ENCODE assay signal across 22 cellular contexts in genomic region chr22:41350087-41350486, GRCh38. TPM values are rescaled to one million over a fixed set of nuclear protein-coding genes. Genes with fewer than 3 reads are reported as not detected.
A peak's percentile ranks its signal among the peaks of the same experiment; 100 is the strongest.
DNase-seq lines count a peak whose midpoint lies in the region; ATAC-seq and TF ChIP-seq lines count a peak whose summit lies in the region.
"Had no signal": no experiment of that assay in that cellular context is flagged by ENCODE, and none has a peak within 500 bp of the region (broad histone marks: within the 10 kb centered on the region; RNA-seq: fewer than 3 reads in every experiment).

No MANE protein-coding gene starts in this region.

- peaks cover 5% of the 10 kb centered on the region for H3K4me1 ChIP-seq in IMR-90 (ENCODE audit: control insufficient read depth, insufficient read depth, low read length)
- no peaks in the 10 kb centered on the region for H3K4me1 ChIP-seq in OCI-LY7 (ENCODE audit: insufficient read depth, low read length, poor library complexity, severe bottlenecking)
- H3K4me1 ChIP-seq: BLaER1, parathyroid adenoma, SJCRH30 had no signal

- H2AFZ ChIP-seq in IMR-90 (replicated peaks; ENCODE audit: low read length, poor library complexity) (peak overlapping the region; percentile 27), OCI-LY7 (ENCODE audit: low read length) (no peak overlapping the region)
- H2AFZ ChIP-seq: parathyroid adenoma had no signal

- H3K27me3 ChIP-seq in IMR-90 (ENCODE audit: control insufficient read depth, insufficient read depth, low read length): no peaks in the 10 kb centered on the region
- H3K27me3 ChIP-seq: BLaER1, SJCRH30 had no signal

- POLR2A ChIA-PET in IMR-90 (lab: Charles Lee; ENCODE audit: unreplicated experiment) (no interaction called here), OCI-LY7 (lab: Charles Lee) (no interaction called here)

- H3K9me1 ChIP-seq in IMR-90 (ENCODE audit: insufficient read depth, low read length): peaks cover 10% of the 10 kb centered on the region; the same call in 1 of the 2 replicates

- intact Hi-C loops in IMR-90 (cut with micrococcal nuclease): no loop called here
- intact Hi-C loops in OCI-LY7 (cut with micrococcal nuclease; ENCODE audit: unreplicated experiment): no loop called here

- H3K4me3 ChIP-seq in IMR-90 (ENCODE audit: insufficient read depth, low read depth, low read length): no peak overlapping the region
- H3K4me3 ChIP-seq in OCI-LY7 (ENCODE audit: low read depth, low read length, poor library complexity, severe bottlenecking): no peak overlapping the region
- H3K4me3 ChIP-seq: BLaER1, SJCRH30 had no signal

- H3K9me3 Mint-ChIP-seq in T-helper 2 cell treated with Interferon-gamma antibody and Interleukin-4, amounts not matched to agents 5 μg/mL and 100 μg/mL, for 36 hours: no peaks in the 10 kb centered on the region
- H3K9me3 Mint-ChIP-seq in progenitor cell of endocrine pancreas (ENCODE audit: low read depth): no peaks in the 10 kb centered on the region
- H3K9me3 Mint-ChIP-seq: activated B cell treated with CpG ODN at 0.5 μM for 24 hours; naive thymus-derived CD8-positive, alpha-beta T cell; T-helper 1 cell treated with Interleukin-12 subunit alpha and Interleukin-12 subunit beta and Interleukin-4 antibody, amounts not matched to agents 30 μg/mL and 1 μg/mL, for 36 hours had no signal

- dilution Hi-C loops in IMR-90 (cut with HindIII; ENCODE audit: low sequenced_read_pairs, unreplicated experiment): no loop called here

- no peak for TF ChIP-seq CTCF in IMR-90 (conservative IDR thresholded peaks at IDR 0.05; ENCODE audit: low read depth, low read length)
- TF ChIP-seq CTCF in progenitor cell of endocrine pancreas (IDR thresholded peaks at IDR 0.05; ENCODE audit: unreplicated experiment): no peak
- no peak for TF ChIP-seq CTCF in OCI-LY7 (conservative IDR thresholded peaks at IDR 0.05; ENCODE audit: low read length)

- H2AK9ac ChIP-seq in IMR-90 (replicated peaks; ENCODE audit: low read depth, low read length, poor library complexity): no peak overlapping the region

- no peak overlapping the region for H2BK20ac ChIP-seq in IMR-90 (ENCODE audit: low read depth, low read length)

- peaks cover 86% of the 10 kb centered on the region for H3K36me3 ChIP-seq in IMR-90 (ENCODE audit: control insufficient read depth, insufficient read depth, low read length)
- H3K36me3 ChIP-seq in OCI-LY7 (ENCODE audit: insufficient read depth, low read length): peaks cover 72% of the 10 kb centered on the region

- H4K91ac ChIP-seq in IMR-90 (ENCODE audit: insufficient read depth, low read depth, low read length): no peak overlapping the region; the same call in 1 of the 2 replicates

- no peak for DNase-seq in T-helper 2 cell treated with Interferon-gamma antibody and Interleukin-4, amounts not matched to agents 5 μg/mL and 100 μg/mL, for 36 hours (ENCODE audit: low spot score)
- no peak for DNase-seq in T-helper 2 cell
- DNase-seq in IMR-90: no peak
- DNase-seq in erythroblast (lab: John Stamatoyannopoulos, UW): peak; percentile 49 to 57
- DNase-seq in progenitor cell of endocrine pancreas (ENCODE audit: low spot score, unreplicated experiment): no peak
- DNase-seq in OCI-LY7 (ENCODE audit: low spot score): no peak
- no peak for DNase-seq in NK-92 treated with Interleukin-12 subunit alpha and Interleukin-12 subunit beta, amount 100 ng/mL, for 24 hours (lab: John Stamatoyannopoulos, UW)
- DNase-seq in stimulated activated naive CD8-positive, alpha-beta T cell treated with anti-CD3 and anti-CD28 coated beads, Interleukin-15, Interleukin-2, amounts not matched to agents 100 U/mL and 50 U/mL, for 24 hours: no peak
- DNase-seq: activated B cell treated with CpG ODN at 0.5 μM for 24 hours; activated effector memory CD4-positive, alpha-beta T cell treated with Interleukin-2 at 50 U/mL for 16 hours; GOT3; hippocampal formation; MM.1S; naive thymus-derived CD8-positive, alpha-beta T cell; NCI-H146; NCI-H82; SJCRH30; stimulated activated CD4-positive, alpha-beta T cell treated with anti-CD3 and anti-CD28 coated beads, Interleukin-4, amount 100 ng/mL, for 24 hours had no signal

- H2BK5ac ChIP-seq in IMR-90 (ENCODE audit: low read depth, low read length, poor library complexity, severe bottlenecking): no peak overlapping the region

- BruUV-seq in IMR-90 (replicated peaks; lab: Mats Ljungman, UMichigan): no TSS peak
- no TSS peak for BruUV-seq in OCI-LY7 (replicated peaks; lab: Mats Ljungman, UMichigan)

- H4K5ac ChIP-seq in IMR-90 (ENCODE audit: low read depth, low read length): no peak overlapping the region

- CTCF ChIA-PET in IMR-90 (lab: Yijun Ruan, JAX): no interaction called here
- CTCF ChIA-PET in OCI-LY7 (lab: Charles Lee; ENCODE audit: unreplicated experiment): no interaction called here

- H3K23ac ChIP-seq in IMR-90 (ENCODE audit: low read depth, low read length): no peak overlapping the region; the same call in 1 of the 2 replicates

- H3K14ac ChIP-seq in IMR-90 (replicated peaks; ENCODE audit: low read depth, low read length): no peak overlapping the region

- 92% methylated on average over 3 of the region's 4 CpGs; no CpG with 5 or more reads in 1 of the 2 experiments for WGBS in IMR-90 (ENCODE audit: extremely low coverage in 2 of 2, insufficient read length in 1 of 2), 2 experiments

- H2AK5ac ChIP-seq in IMR-90 (ENCODE audit: low read depth, low read length): no peak overlapping the region

- peak; percentile 38 for ATAC-seq in IMR-90 (ENCODE audit: low read depth)
- ATAC-seq in stimulated activated naive CD8-positive, alpha-beta T cell treated with anti-CD3 and anti-CD28 coated beads, Interleukin-15, Interleukin-2, amounts not matched to agents 100 U/mL and 50 U/mL, for 24 hours: no peak
- ATAC-seq: naive thymus-derived CD8-positive, alpha-beta T cell had no signal

- TF ChIP-seq RAD21 in IMR-90 (IDR thresholded peaks at IDR 0.05; ENCODE audit: low read length): no peak

- H3K56ac ChIP-seq in IMR-90 (ENCODE audit: extremely low read depth, insufficient read depth, low read length): no peak overlapping the region

- peaks cover 16% of the 10 kb centered on the region; the same call in 1 of the 2 replicates for H4K20me1 ChIP-seq in IMR-90 (ENCODE audit: insufficient read depth, low read length)
- H4K20me1 ChIP-seq in OCI-LY7 (ENCODE audit: insufficient read depth, low read length): no peaks in the 10 kb centered on the region

- H4K8ac ChIP-seq in IMR-90 (ENCODE audit: low read depth in 2 of 2, low read length in 2 of 2): peak overlapping the region in 1 of 2 experiments; percentile 15; a peak in 1 of 4 replicates

- H3K18ac ChIP-seq in IMR-90 (ENCODE audit: low read depth, low read length): no peak overlapping the region

- in situ Hi-C loops in IMR-90 (cut with MboI; ENCODE audit: low sequenced_read_pairs): no loop called here

- H2BK15ac ChIP-seq in IMR-90 (ENCODE audit: low read depth, low read length): no peak overlapping the region

- no peak overlapping the region for H3K27ac ChIP-seq in IMR-90 (ENCODE audit: insufficient read depth, low read length)
- no peak overlapping the region for H3K27ac ChIP-seq in OCI-LY7 (ENCODE audit: low read depth, low read length, poor library complexity, severe bottlenecking)
- H3K27ac ChIP-seq: 22Rv1, BLaER1, parathyroid adenoma, SJCRH30 had no signal

- H3K4me2 ChIP-seq in IMR-90 (ENCODE audit: low read depth, low read length) (no peak overlapping the region), OCI-LY7 (ENCODE audit: low read length) (no peak overlapping the region)
- H3K4me2 ChIP-seq: BLaER1 had no signal

- TF ChIP-seq POLR2A in IMR-90 (IDR thresholded peaks at IDR 0.05; ENCODE audit: low read depth, low read length): no peak
- TF ChIP-seq POLR2A in erythroblast (IDR thresholded peaks at IDR 0.05; ENCODE audit: low read length): no peak

- H3K79me2 ChIP-seq in OCI-LY7 (ENCODE audit: insufficient read depth, low read depth, low read length): no peaks in the 10 kb centered on the region
- H3K79me2 ChIP-seq: parathyroid adenoma had no signal

- H3K9ac ChIP-seq in IMR-90 (ENCODE audit: low read depth, low read length): no peak overlapping the region
- H3K9ac ChIP-seq: BLaER1, parathyroid adenoma had no signal

- H3K9me3 ChIP-seq in IMR-90 (ENCODE audit: control insufficient read depth, insufficient read depth, low read length) (no peaks in the 10 kb centered on the region), OCI-LY7 (ENCODE audit: low read length) (no peaks in the 10 kb centered on the region)
- H3K9me3 ChIP-seq: BLaER1, SJCRH30 had no signal

- H3K4me1 Mint-ChIP-seq in T-helper 2 cell treated with Interferon-gamma antibody and Interleukin-4, amounts not matched to agents 5 μg/mL and 100 μg/mL, for 36 hours (ENCODE audit: low read depth): no peaks in the 10 kb centered on the region
- H3K4me1 Mint-ChIP-seq in progenitor cell of endocrine pancreas (ENCODE audit: low read depth): no peaks in the 10 kb centered on the region
- H3K4me1 Mint-ChIP-seq: activated B cell treated with CpG ODN at 0.5 μM for 24 hours had no signal

- peaks cover 17 to 61% of the 10 kb centered on the region in 2 experiments; a peak in 3 of 4 replicates for H3K79me1 ChIP-seq in IMR-90 (ENCODE audit: low read depth in 1 of 2, low read length in 2 of 2)

- H3K27ac Mint-ChIP-seq in T-helper 2 cell treated with Interferon-gamma antibody and Interleukin-4, amounts not matched to agents 5 μg/mL and 100 μg/mL, for 36 hours: peak overlapping the region; percentile 15
- peak overlapping the region; percentile 34 for H3K27ac Mint-ChIP-seq in progenitor cell of endocrine pancreas
- H3K27ac Mint-ChIP-seq: activated B cell treated with CpG ODN at 0.5 μM for 24 hours; T-helper 1 cell treated with Interleukin-12 subunit alpha and Interleukin-12 subunit beta and Interleukin-4 antibody, amounts not matched to agents 30 μg/mL and 1 μg/mL, for 36 hours had no signal

- H3K4me3 Mint-ChIP-seq in T-helper 2 cell treated with Interferon-gamma antibody and Interleukin-4, amounts not matched to agents 5 μg/mL and 100 μg/mL, for 36 hours: no peak overlapping the region
- H3K4me3 Mint-ChIP-seq in progenitor cell of endocrine pancreas (ENCODE audit: low read depth): no peak overlapping the region
- H3K4me3 Mint-ChIP-seq: activated B cell treated with CpG ODN at 0.5 μM for 24 hours; naive thymus-derived CD8-positive, alpha-beta T cell; T-helper 1 cell treated with Interleukin-12 subunit alpha and Interleukin-12 subunit beta and Interleukin-4 antibody, amounts not matched to agents 30 μg/mL and 1 μg/mL, for 36 hours had no signal

- no peak overlapping the region for H2BK120ac ChIP-seq in IMR-90 (ENCODE audit: low read depth, low read length)

- peaks cover 28% of the 10 kb centered on the region for H3K36me3 Mint-ChIP-seq in T-helper 2 cell treated with Interferon-gamma antibody and Interleukin-4, amounts not matched to agents 5 μg/mL and 100 μg/mL, for 36 hours (ENCODE audit: low read depth)
- H3K36me3 Mint-ChIP-seq in progenitor cell of endocrine pancreas (ENCODE audit: insufficient read depth): peaks cover 21% of the 10 kb centered on the region

- H3K9me2 ChIP-seq in OCI-LY7 (ENCODE audit: insufficient read depth, low read length): no peaks in the 10 kb centered on the region

- no peak overlapping the region for H3K4ac ChIP-seq in IMR-90 (ENCODE audit: low read depth, low read length)

- no peaks in the 10 kb centered on the region for H3K27me3 Mint-ChIP-seq in T-helper 2 cell treated with Interferon-gamma antibody and Interleukin-4, amounts not matched to agents 5 μg/mL and 100 μg/mL, for 36 hours (ENCODE audit: low read depth)
- no peaks in the 10 kb centered on the region for H3K27me3 Mint-ChIP-seq in progenitor cell of endocrine pancreas
- H3K27me3 Mint-ChIP-seq: activated B cell treated with CpG ODN at 0.5 μM for 24 hours; naive thymus-derived CD8-positive, alpha-beta T cell had no signal

RNA-seq across cellular contexts. Expression of gene TEF, which starts 31.7 kb away (rescaled TPM):
- total RNA-seq in IMR-90 (2012; rRNA removed) (5.6 and 6.1 TPM in 2 replicates), progenitor cell of endocrine pancreas (11.4 and 11.5 TPM in 2 replicates), OCI-LY7 (2022) (6.1 and 7.0 TPM in 2 replicates)
- polyA plus RNA-seq in IMR-90 (2012; rRNA removed): 11.6 and 14.4 TPM in 2 replicates
- polyA plus RNA-seq in IMR-90 (2012; cell fraction: cytosol; rRNA removed): 4.4 and 5.7 TPM in 2 replicates
- 4.7 and 8.8 TPM in 2 replicates for polyA plus RNA-seq in IMR-90 (2012; cell fraction: nucleus; rRNA removed; ENCODE audit: low replicate concordance)
- 4.3 and 6.8 TPM in 2 replicates for total RNA-seq in OCI-LY7 (2014; rRNA removed; shearing (Covaris generic))

RNA-seq across cellular contexts. Expression of gene ZC3H7B, which starts 48.8 kb away (rescaled TPM):
- total RNA-seq in IMR-90 (2012; rRNA removed) (35.6 and 37.6 TPM in 2 replicates), progenitor cell of endocrine pancreas (77.3 and 83.4 TPM in 2 replicates), OCI-LY7 (2022) (55.1 and 56.3 TPM in 2 replicates)
- polyA plus RNA-seq in IMR-90 (2012; rRNA removed): 72.3 and 81.6 TPM in 2 replicates
- polyA plus RNA-seq in IMR-90 (2012; cell fraction: cytosol; rRNA removed): 45.0 and 67.7 TPM in 2 replicates
- polyA plus RNA-seq in IMR-90 (2012; cell fraction: nucleus; rRNA removed; ENCODE audit: low replicate concordance): 104 and 165 TPM in 2 replicates
- 42.4 and 46.7 TPM in 2 replicates for total RNA-seq in OCI-LY7 (2014; rRNA removed; shearing (Covaris generic))

Comparison
In these comparisons a context has a peak if more than half of its experiments do, and no peak if none do; other contexts are left out.
1. DNase-seq: peak in erythroblast (2 of 2); none in T-helper 2 cell treated with Interferon-gamma antibody and Interleukin-4, amounts not matched to agents 5 μg/mL and 100 μg/mL, for 36 hours (single experiment), T-helper 2 cell (0 of 5), IMR-90 (single experiment), progenitor cell of endocrine pancreas (single experiment), OCI-LY7 (single experiment), NK-92 treated with Interleukin-12 subunit alpha and Interleukin-12 subunit beta, amount 100 ng/mL, for 24 hours (single experiment) and stimulated activated naive CD8-positive, alpha-beta T cell treated with anti-CD3 and anti-CD28 coated beads, Interleukin-15, Interleukin-2, amounts not matched to agents 100 U/mL and 50 U/mL, for 24 hours (single experiment).